Comparison of ENCODE assay signal across 8 cellular contexts in the genomic region with DNA sequence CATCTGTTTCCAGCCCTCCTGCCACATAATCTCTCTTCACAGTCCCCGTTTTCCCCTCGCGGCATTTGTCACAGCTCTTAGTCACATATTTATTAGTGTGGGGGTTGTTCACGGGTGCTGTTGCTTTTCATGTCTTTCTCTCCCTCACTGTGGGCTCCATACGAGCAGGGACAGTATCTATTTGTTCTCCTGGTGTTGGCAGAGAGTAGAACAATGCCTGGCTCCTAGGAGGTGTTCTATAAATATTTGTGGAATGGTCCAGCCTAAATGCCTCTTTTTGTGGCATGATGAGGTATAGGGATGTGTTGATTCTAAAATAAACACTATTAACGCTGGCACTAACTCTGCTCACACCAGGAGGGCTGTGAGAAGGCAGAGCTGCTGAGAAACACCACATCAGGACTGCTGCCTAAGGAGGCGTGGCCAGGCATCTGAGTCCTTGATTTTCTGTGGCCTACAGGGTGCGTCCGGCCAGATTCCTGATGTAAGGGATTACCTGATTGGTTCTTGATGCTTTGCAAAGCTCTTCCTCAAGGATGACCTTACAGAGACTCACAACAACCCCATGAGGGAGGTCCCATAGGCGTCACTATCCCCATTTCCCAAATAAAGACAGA.
DNase-seq lines count a peak whose midpoint lies in the region; ATAC-seq and TF ChIP-seq lines count a peak whose summit lies in the region.

No MANE protein-coding gene starts in this region.

- H2AFZ ChIP-seq in mammary epithelial cell (ENCODE audit: low read depth, low read length) = peak overlapping the region; percentile 7

- H3K9me3 Mint-ChIP-seq in MCF 10A (ENCODE audit: unreplicated experiment) = peaks cover 14% of the 10 kb centered on the region

- H3K36me3 Mint-ChIP-seq in MCF 10A (ENCODE audit: insufficient read depth, unreplicated experiment) = no peaks in the 10 kb centered on the region

- DNase-seq in mammary epithelial cell (no peak), MCF 10A (ENCODE audit: unreplicated experiment) (no peak), SHP77 treated with DMSO at 0.1 percent for 48 hours (lab: John Stamatoyannopoulos, UW) (peak; percentile 89), hypothalamus (lab: John Stamatoyannopoulos, UW) (peak in 27 of 51 donors; percentile 4 to 70 (median 28)), aorta (peak in 1 of 2 donors; percentile 58), NCI-H526 (lab: John Stamatoyannopoulos, UW) (no peak)

- H3K4me3 ChIP-seq in mammary epithelial cell (replicated peaks in 1 of 3; ENCODE audit: insufficient read depth in 1 of 3, low read depth in 2 of 3, low read length in 3 of 3) (no peak overlapping the region), aorta (ENCODE audit: low read length in 2 of 2) (no peak overlapping the region)

- TF ChIP-seq CTCF in mammary epithelial cell (conservative IDR thresholded peaks at IDR 0.05 in 1 of 2, IDR thresholded peaks at IDR 0.05 in 1 of 2; ENCODE audit: extremely low read depth in 1 of 2, insufficient read depth in 1 of 2, low read depth in 1 of 2, low read length in 2 of 2) = no peak
- TF ChIP-seq CTCF in MCF 10A (IDR thresholded peaks at IDR 0.05; ENCODE audit: unreplicated experiment) = no peak

- H3K27ac Mint-ChIP-seq in MCF 10A (ENCODE audit: low read depth, unreplicated experiment) = no peak overlapping the region

- no peak overlapping the region for H3K4me2 ChIP-seq in mammary epithelial cell (ENCODE audit: insufficient read depth, low read depth, low read length)

- H3K4me1 ChIP-seq in mammary epithelial cell (ENCODE audit: insufficient read depth, low read length) (no peaks in the 10 kb centered on the region), aorta (ENCODE audit: control insufficient read depth in 1 of 2, insufficient read depth in 2 of 2, low read length in 2 of 2) (no peaks in the 10 kb centered on the region)

- no peaks in the 10 kb centered on the region for H3K4me1 Mint-ChIP-seq in MCF 10A (ENCODE audit: insufficient read depth, unreplicated experiment)

- intact Hi-C loops in mammary epithelial cell (cut with micrococcal nuclease) (no loop called here), MCF 10A (cut with micrococcal nuclease) (no loop called here), aorta (cut with DNase I) (no loop called here)

- no peak overlapping the region for H3K4me3 Mint-ChIP-seq in MCF 10A (ENCODE audit: unreplicated experiment)

- H4K20me1 ChIP-seq in mammary epithelial cell (ENCODE audit: insufficient read depth, low read length) = no peaks in the 10 kb centered on the region

- no TSS peak for BruUV-seq in mammary epithelial cell (replicated peaks; lab: Mats Ljungman, UMichigan)
- BruUV-seq in MCF 10A (replicated peaks; lab: Mats Ljungman, UMichigan) = no TSS peak

- H3K79me2 ChIP-seq in mammary epithelial cell (ENCODE audit: insufficient read depth, low read length) = no peaks in the 10 kb centered on the region

- no peaks in the 10 kb centered on the region for H3K27me3 Mint-ChIP-seq in MCF 10A (ENCODE audit: insufficient read depth, unreplicated experiment)

- no peaks in the 10 kb centered on the region for H3K9me3 ChIP-seq in mammary epithelial cell (replicated peaks; ENCODE audit: insufficient read depth, low read length)
- H3K9me3 ChIP-seq in aorta (ENCODE audit: control insufficient read depth, low read length) = peaks cover 1% of the 10 kb centered on the region

- H3K9ac ChIP-seq in mammary epithelial cell (ENCODE audit: insufficient read depth, low read length) = no peak overlapping the region

- POLR2A ChIA-PET in MCF 10A (lab: Yijun Ruan, JAX) = no interaction called here

- H3K36me3 ChIP-seq in mammary epithelial cell (ENCODE audit: insufficient read depth, low read length) (no peaks in the 10 kb centered on the region), aorta (ENCODE audit: control insufficient read depth in 1 of 2, insufficient read depth in 2 of 2, low read length in 1 of 2) (no peaks in the 10 kb centered on the region)

- H3K27ac ChIP-seq in mammary epithelial cell (ENCODE audit: insufficient read depth, low read depth, low read length) (no peak overlapping the region), aorta (ENCODE audit: low read depth in 1 of 2, low read length in 2 of 2) (no peak overlapping the region)

- H3K27me3 ChIP-seq in mammary epithelial cell (ENCODE audit: insufficient read depth, low read length) = no peaks in the 10 kb centered on the region
- H3K27me3 ChIP-seq in aorta (ENCODE audit: control insufficient read depth in 1 of 2, insufficient read depth in 2 of 2, low read length in 1 of 2) = no peaks in the 10 kb centered on the region

- in situ Hi-C loops in mammary epithelial cell (cut with MboI; ENCODE audit: low sequenced_read_pairs in 2 of 2) = loop anchor here in 1 of 2 donors (25.0 kb wide), 1 partner anchor 1220 kb away; no protein-coding TSS in a partner anchor

- dilution Hi-C loops in mammary epithelial cell (cut with HindIII; ENCODE audit: low sequenced_read_pairs) = no loop called here

- CTCF ChIA-PET in mammary epithelial cell (lab: Charles Lee; ENCODE audit: low non-redundant PET) = no interaction called here
- CTCF ChIA-PET in MCF 10A (lab: Yijun Ruan, JAX) = interaction anchor here (0.6 kb wide), 1 partner anchor 392 kb away, joined by 3 read pairs; no protein-coding TSS in a partner anchor

- 32% methylated on average over 10 of the region's 10 CpGs for WGBS in mammary epithelial cell (ENCODE audit: low coverage, missing lambda C conversion rate)
- 25 to 34% methylated on average over 10 of the region's 10 CpGs for WGBS in aorta, 2 donors

- ATAC-seq in aorta (ENCODE audit: low FRiP score) (peak; percentile 30), HG03039 (IDR thresholded peaks at IDR 0.05; ENCODE audit: unreplicated experiment) (no peak), HG03108 (IDR thresholded peaks at IDR 0.05; ENCODE audit: unreplicated experiment) (no peak)

Comparison
In these comparisons a context has a peak if more than half of its experiments do, and no peak if none do; other contexts are left out.
1. DNase-seq: peak in SHP77 treated with DMSO at 0.1 percent for 48 hours (single experiment) and hypothalamus (27 of 51); none in mammary epithelial cell (single experiment), MCF 10A (single experiment) and NCI-H526 (0 of 2).